ENCODE assay signal across 29 cellular contexts in the genomic region with DNA sequence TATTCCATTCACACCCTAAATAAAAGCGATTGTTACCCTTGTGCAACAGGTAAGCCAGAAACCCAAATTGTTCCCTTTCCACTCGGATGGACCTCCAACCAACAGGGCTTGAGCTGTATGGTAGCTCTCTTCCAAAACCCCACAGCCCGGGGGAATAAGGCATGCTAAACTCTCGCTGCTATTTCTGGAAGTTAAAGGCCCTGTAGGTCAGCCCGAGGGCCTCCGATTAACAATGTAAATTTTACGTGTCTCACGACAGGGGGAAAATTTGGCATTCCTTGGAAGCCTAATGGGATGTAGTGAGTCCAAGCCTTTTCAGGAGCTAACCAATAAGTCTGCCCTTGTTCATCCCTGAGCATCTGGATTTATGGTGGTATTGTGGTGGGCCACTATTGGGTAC.
"Had no signal": no experiment of that assay in that cellular context is flagged by ENCODE, and none has a peak within 500 bp of the region (broad histone marks: within the 10 kb centered on the region; RNA-seq: fewer than 3 reads in every experiment).

No MANE protein-coding gene starts in this region.

- H3K4me2 ChIP-seq: neural progenitor cell, smooth muscle cell had no signal

- H3K4me1 ChIP-seq: esophagus squamous epithelium, prostate gland, right atrium auricular region, thyroid gland had no signal

- FAIRE-seq: colon, kidney had no signal

- H3K9me3 ChIP-seq: prostate gland, thyroid gland had no signal

- H3K4me3 ChIP-seq: dorsolateral prefrontal cortex, esophagus squamous epithelium, lung, mucosa of descending colon, neural progenitor cell, prostate gland, right atrium auricular region, smooth muscle cell, thyroid gland had no signal

- H3K27ac Mint-ChIP-seq: memory B cell; mesothelial cell of epicardium; nephron; neural progenitor cell; stimulated activated naive CD8-positive, alpha-beta T cell treated with anti-CD3 and anti-CD28 coated beads, Interleukin-15, amount 100 ng/mL, for 72 hours; type B pancreatic cell had no signal

- H2AFZ ChIP-seq: neural progenitor cell had no signal

- H3K27ac ChIP-seq: dorsolateral prefrontal cortex, esophagus squamous epithelium, neural progenitor cell, prostate gland, right atrium auricular region, thyroid gland had no signal

- H3K4me3 Mint-ChIP-seq: memory B cell; mesothelial cell of epicardium; naive B cell; nephron; neural progenitor cell; stimulated activated naive CD8-positive, alpha-beta T cell treated with anti-CD3 and anti-CD28 coated beads, Interleukin-15, amount 100 ng/mL, for 72 hours; type B pancreatic cell had no signal

- H3K27me3 Mint-ChIP-seq: memory B cell; naive B cell; stimulated activated naive CD8-positive, alpha-beta T cell treated with anti-CD3 and anti-CD28 coated beads, Interleukin-15, amount 100 ng/mL, for 72 hours; type B pancreatic cell had no signal

- H3K4me1 Mint-ChIP-seq: memory B cell; mesothelial cell of epicardium; nephron; neural progenitor cell; stimulated activated naive CD8-positive, alpha-beta T cell treated with anti-CD3 and anti-CD28 coated beads, Interleukin-15, amount 100 ng/mL, for 72 hours had no signal

- ATAC-seq: left lobe of liver; mucosa of descending colon; sciatic nerve; stimulated activated naive CD8-positive, alpha-beta T cell treated with anti-CD3 and anti-CD28 coated beads, Interleukin-15, amount 100 ng/mL, for 72 hours had no signal

- H3K9ac ChIP-seq: neural progenitor cell had no signal

- DNase-seq: dorsolateral prefrontal cortex; effector CD4-positive, alpha-beta T cell; erythroblast; esophagus squamous epithelium; foreskin melanocyte; glutamatergic neuron; hypothalamus; kidney; mucosa of descending colon; naive B cell; stimulated activated CD4-positive, alpha-beta T cell treated with anti-CD3 and anti-CD28 coated beads, Interleukin-12 subunit alpha, Interleukin-12 subunit beta, amount 100 ng/mL, for 4 hours; stimulated activated CD4-positive, alpha-beta T cell treated with anti-CD3 and anti-CD28 coated beads, Interleukin-1b, Interleukin-23, amount 100 ng/mL, for 48 hours; stimulated activated CD4-positive, alpha-beta T cell treated with anti-CD3 and anti-CD28 coated beads, Interleukin-4, amount 100 ng/mL, for 1 hour; stimulated activated CD8-positive, alpha-beta memory T cell treated with anti-CD3 and anti-CD28 coated beads, Interleukin-4, amount 100 ng/mL, for 48 hours; stimulated activated naive CD4-positive, alpha-beta T cell; stimulated activated naive CD8-positive, alpha-beta T cell treated with anti-CD3 and anti-CD28 coated beads, Interleukin-15, amount 100 ng/mL, for 72 hours; thyroid gland had no signal

- H3K27me3 ChIP-seq: dorsolateral prefrontal cortex, esophagus squamous epithelium, neural progenitor cell, right atrium auricular region, thyroid gland had no signal
